ENCODE assay signal across 8 cellular contexts in the genomic region with DNA sequence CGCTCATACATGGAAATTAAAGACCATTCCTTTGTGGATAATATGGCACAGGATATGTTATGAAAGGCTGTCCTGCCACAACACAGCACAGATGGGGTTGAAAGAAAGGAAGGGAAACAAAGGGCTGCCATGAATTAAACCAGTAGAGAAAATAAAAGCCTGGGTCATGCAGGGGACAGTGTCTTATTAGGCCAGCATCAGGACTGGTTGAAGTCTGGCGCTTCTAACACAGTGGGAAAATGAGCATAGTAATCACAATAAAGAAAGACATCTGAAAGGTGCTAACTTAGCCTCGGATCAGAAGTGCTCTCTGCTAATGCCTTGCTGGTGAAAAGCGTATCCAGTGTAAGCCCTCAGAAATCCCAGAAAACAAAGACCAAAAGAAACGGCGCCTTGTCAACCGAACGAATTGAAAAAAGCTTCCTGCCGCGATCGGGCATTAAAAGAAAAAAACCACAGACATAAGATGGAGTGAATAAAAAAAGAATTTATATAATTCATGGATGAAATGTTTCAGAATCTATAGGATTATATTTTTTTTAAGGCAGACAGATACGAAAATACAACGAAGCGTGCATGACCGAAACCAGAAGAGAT. TPM values are rescaled to one million over a fixed set of nuclear protein-coding genes. Genes with fewer than 3 reads are reported as not detected.
DNase-seq lines count a peak whose midpoint lies in the region; ATAC-seq lines count a peak whose summit lies in the region.

No MANE protein-coding gene starts in this region.

- no peaks in the 10 kb centered on the region for H3K4me1 Mint-ChIP-seq in activated naive CD8-positive, alpha-beta T cell treated with anti-CD3 and anti-CD28 coated beads for 36 hours
- H3K4me1 Mint-ChIP-seq in naive thymus-derived CD8-positive, alpha-beta T cell, result peaks cover 0 to 9% (median under 1%) of the 10 kb centered on the region in 4 donors

- H3K27me3 ChIP-seq in HAP-1 (ENCODE audit: low read depth), result no peaks in the 10 kb centered on the region

- H3K4me3 ChIP-seq in HAP-1, result no peak overlapping the region

- H3K36me3 ChIP-seq in HAP-1 (replicated peaks), result no peaks in the 10 kb centered on the region

- peak; percentile 28 for DNase-seq in COR-L47 (lab: John Stamatoyannopoulos, UW)
- peak; percentile 31 for DNase-seq in MV-4-11 (lab: John Stamatoyannopoulos, UW)
- DNase-seq in activated naive CD8-positive, alpha-beta T cell treated with anti-CD3 and anti-CD28 coated beads for 36 hours, result no peak
- no peak for DNase-seq in naive thymus-derived CD8-positive, alpha-beta T cell
- no peak for DNase-seq in HAP-1 (ENCODE audit: low spot score in 2 of 2)
- no peak for DNase-seq in NCI-H2107 (lab: John Stamatoyannopoulos, UW)
- no peak for DNase-seq in SIG-M5 (lab: John Stamatoyannopoulos, UW)

- no peaks in the 10 kb centered on the region for H3K9me3 ChIP-seq in HAP-1

- POLR2A ChIA-PET in naive thymus-derived CD8-positive, alpha-beta T cell (lab: Charles Lee), result interaction anchor here (0.9 kb wide), 1 partner anchor 61 kb away, joined by 3 read pairs; no protein-coding TSS in a partner anchor

- no peak overlapping the region for H3K27ac Mint-ChIP-seq in activated naive CD8-positive, alpha-beta T cell treated with anti-CD3 and anti-CD28 coated beads for 36 hours
- peak overlapping the region in 8 of 10 donors; percentile 70 to 96 (median 91) for H3K27ac Mint-ChIP-seq in naive thymus-derived CD8-positive, alpha-beta T cell

- H3K4me1 ChIP-seq in HAP-1, result no peaks in the 10 kb centered on the region

- no peak for ATAC-seq in naive thymus-derived CD8-positive, alpha-beta T cell
- no peak for ATAC-seq in GM21367 (IDR thresholded peaks at IDR 0.05; ENCODE audit: unreplicated experiment)

- in situ Hi-C loops in HAP-1 (cut with MboI; ENCODE audit: low sequenced_read_pairs), result no loop called here

- peaks cover 3% of the 10 kb centered on the region for H3K27me3 Mint-ChIP-seq in activated naive CD8-positive, alpha-beta T cell treated with anti-CD3 and anti-CD28 coated beads for 36 hours
- H3K27me3 Mint-ChIP-seq in naive thymus-derived CD8-positive, alpha-beta T cell, result peaks cover 0 to 6% (median 1%) of the 10 kb centered on the region in 5 donors

- peaks cover 2% of the 10 kb centered on the region for H3K9me3 Mint-ChIP-seq in activated naive CD8-positive, alpha-beta T cell treated with anti-CD3 and anti-CD28 coated beads for 36 hours
- peaks cover 0 to 11% (median 2%) of the 10 kb centered on the region in 9 donors for H3K9me3 Mint-ChIP-seq in naive thymus-derived CD8-positive, alpha-beta T cell

- no peaks in the 10 kb centered on the region for H3K36me3 Mint-ChIP-seq in activated naive CD8-positive, alpha-beta T cell treated with anti-CD3 and anti-CD28 coated beads for 36 hours
- peaks cover 0 to 8% (median 0%) of the 10 kb centered on the region in 3 donors for H3K36me3 Mint-ChIP-seq in naive thymus-derived CD8-positive, alpha-beta T cell

- peak overlapping the region; percentile 35 for H3K4me3 Mint-ChIP-seq in activated naive CD8-positive, alpha-beta T cell treated with anti-CD3 and anti-CD28 coated beads for 36 hours
- peak overlapping the region; percentile 65 to 90 (median 82) for H3K4me3 Mint-ChIP-seq in naive thymus-derived CD8-positive, alpha-beta T cell

RNA-seq across cellular contexts. Expression of a gene that starts 0.6 kb away (rescaled TPM):
- total RNA-seq in activated naive CD8-positive, alpha-beta T cell treated with anti-CD3 and anti-CD28 coated beads for 36 hours, result 1 to 10 TPM; 1.0 to 1.4 TPM
- 1 to 10 TPM; 4.4 to 5.7 TPM for total RNA-seq in naive thymus-derived CD8-positive, alpha-beta T cell
- polyA plus RNA-seq in naive thymus-derived CD8-positive, alpha-beta T cell, result 1 to 10 TPM; 1.3 to 3.5 (median 2.8) TPM

Comparison
In these comparisons a context has a peak if more than half of its experiments do, and no peak if none do; other contexts are left out.
1. DNase-seq: peak in COR-L47 (single experiment) and MV-4-11 (single experiment); none in activated naive CD8-positive, alpha-beta T cell treated with anti-CD3 and anti-CD28 coated beads for 36 hours (single experiment), naive thymus-derived CD8-positive, alpha-beta T cell (0 of 10), HAP-1 (0 of 2), NCI-H2107 (single experiment) and SIG-M5 (single experiment).